In genomic region chr2:77652499-77652898, GRCh38 we compare ENCODE assay signal across 33 cellular contexts.
"Had no signal": no experiment of that assay in that cellular context is flagged by ENCODE, and none has a peak within 500 bp of the region (broad histone marks: within the 10 kb centered on the region; RNA-seq: fewer than 3 reads in every experiment).

No MANE protein-coding gene starts in this region.

- H3K4me1 ChIP-seq: adrenal gland, ascending aorta, body of pancreas, breast epithelium had no signal

- ATAC-seq: activated naive CD4-positive, alpha-beta T cell treated with anti-CD3 and anti-CD28 coated beads, Interleukin-2, amount 50 U/mL, for 72 hours; activated naive CD8-positive, alpha-beta T cell treated with anti-CD3 and anti-CD28 coated beads, Interleukin-2, amount 50 U/mL, for 24 hours; activated T-cell treated with anti-CD3 and anti-CD28 coated beads, Interleukin-2, amount 50 U/mL, for 4 hours; activated T-cell treated with anti-CD3 and anti-CD28 coated beads, Interleukin-2, amount 50 U/mL, for 72 hours; activated T-helper 17 cell treated with anti-CD3 and anti-CD28 coated beads, Interleukin-2, amount 50 U/mL, for 72 hours; body of pancreas had no signal

- H3K27ac ChIP-seq: adrenal gland, ascending aorta, body of pancreas, brain microvascular endothelial cell, breast epithelium, cardiac muscle cell had no signal

- H3K4me3 ChIP-seq: adrenal gland, ascending aorta, body of pancreas, breast epithelium, cardiac muscle cell had no signal

- H3K27me3 ChIP-seq: adrenal gland, ascending aorta, body of pancreas, brain microvascular endothelial cell, breast epithelium, cardiac muscle cell had no signal

- FAIRE-seq: astrocyte, bronchial epithelial cell had no signal

- H3K36me3 ChIP-seq: adrenal gland, ascending aorta, brain microvascular endothelial cell, breast epithelium, cardiac muscle cell had no signal

- DNase-seq: activated effector memory CD4-positive, alpha-beta T cell treated with anti-CD3 and anti-CD28 coated beads, Interleukin-2, amount 50 U/mL, for 16 hours; activated effector memory CD4-positive, alpha-beta T cell treated with Interleukin-2 at 50 U/mL for 16 hours; activated gamma-delta T cell; activated gamma-delta T cell treated with Interleukin-2 at 50 U/mL for 16 hours; activated naive CD4-positive, alpha-beta T cell; activated naive CD4-positive, alpha-beta T cell treated with anti-CD3 and anti-CD28 coated beads for 36 hours; activated naive CD4-positive, alpha-beta T cell treated with anti-CD3 and anti-CD28 coated beads, Interleukin-2, amount 10 ng/mL, durations not matched to agents 7 days and 5 days; activated naive CD4-positive, alpha-beta T cell treated with anti-CD3 and anti-CD28 coated beads, Interleukin-2, amount 50 U/mL, for 16 hours; activated naive CD4-positive, alpha-beta T cell treated with Interleukin-2 at 50 U/mL for 16 hours; activated naive CD8-positive, alpha-beta T cell treated with anti-CD3 and anti-CD28 coated beads for 36 hours; activated naive CD8-positive, alpha-beta T cell treated with anti-CD3 and anti-CD28 coated beads, Interleukin-2, amount 10 ng/mL, durations not matched to agents 7 days and 5 days; activated naive CD8-positive, alpha-beta T cell treated with anti-CD3 and anti-CD28 coated beads, Interleukin-2, amount 50 U/mL, for 24 hours; activated T-cell treated with anti-CD3 and anti-CD28 coated beads, Interleukin-2, amount 50 U/mL, for 24 hours; activated T-cell treated with anti-CD3 and anti-CD28 coated beads, Interleukin-2, amount 50 U/mL, for 4 hours; activated T-cell treated with anti-CD3 and anti-CD28 coated beads, Interleukin-2, amount 50 U/mL, for 48 hours; activated T-cell treated with anti-CD3 and anti-CD28 coated beads, Interleukin-2, amount 50 U/mL, for 72 hours; adrenal gland; amniotic stem cell; amygdala; anterior cingulate cortex; aorta; body of pancreas; brain microvascular endothelial cell; caudate nucleus; central memory CD4-positive, alpha-beta T cell; cerebellar nuclear complex had no signal

- H3K9me3 ChIP-seq: adrenal gland, ascending aorta, body of pancreas, breast epithelium had no signal
